1 cellular context compared by ENCODE assay signal in the genomic region with DNA sequence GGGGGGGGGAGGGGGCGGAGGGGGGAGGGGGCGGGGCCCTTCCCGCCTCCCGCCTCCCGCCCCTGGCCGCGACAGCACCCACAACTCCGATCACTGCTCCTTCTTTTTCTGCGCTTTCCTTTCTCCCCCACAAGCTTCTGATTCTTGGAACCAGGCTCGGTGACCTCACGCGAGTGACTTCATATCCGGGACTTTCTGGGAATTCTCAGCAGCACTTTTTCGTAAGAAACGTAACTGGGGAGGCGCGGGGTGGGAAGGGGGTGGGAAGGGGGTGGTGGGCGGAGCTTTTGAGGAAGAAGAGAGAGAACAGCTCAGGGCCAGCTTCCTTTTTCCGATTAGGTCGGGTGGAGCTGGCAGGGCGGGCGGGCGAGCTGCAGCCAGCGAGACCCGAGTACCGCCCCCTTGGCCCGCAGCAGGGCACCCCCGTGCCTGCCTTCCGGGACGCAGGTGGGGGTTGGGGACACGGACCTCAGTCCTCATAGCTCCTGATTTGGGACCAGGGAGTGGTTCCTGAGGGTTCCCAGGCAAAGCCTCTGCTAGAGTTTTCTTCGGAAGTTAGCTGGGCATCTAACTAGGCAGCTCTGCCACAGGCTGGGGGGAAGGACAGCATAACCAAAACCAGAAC.
TF ChIP-seq lines count a peak whose summit lies in the region.

No MANE protein-coding gene starts in this region.

TF ChIP-seq in GM12878, 131 proteins besides CTCF, POLR2A, EP300 and RAD21:
- TF ChIP-seq CREB1 (IDR thresholded peaks at IDR 0.05; ENCODE audit: low read depth) (peak; percentile 82), RUNX3 (IDR thresholded peaks at IDR 0.05; ENCODE audit: low read length) (no peak), GATAD2B (conservative IDR thresholded peaks at IDR 0.05; ENCODE audit: low read depth) (peak; percentile 47; the same call in 1 of the 2 replicates), BHLHE40 (IDR thresholded peaks at IDR 0.05; ENCODE audit: borderline replicate concordance in 1 of 2, low read depth in 2 of 2, low read length in 1 of 2) (peak; percentile 29 to 63; a peak in 2 of 4 replicates), IKZF1 (conservative IDR thresholded peaks at IDR 0.05) (peak; percentile 38; the same call in 1 of the 2 replicates), CBFB (IDR thresholded peaks at IDR 0.05; ENCODE audit: low read depth) (no peak), CHD2 (IDR thresholded peaks at IDR 0.05; ENCODE audit: borderline replicate concordance, low read depth, low read length) (peak; percentile 28; the same call in 1 of the 2 replicates), YY1 (IDR thresholded peaks at IDR 0.05; ENCODE audit: low read depth, low read length) (no peak), TCF3 (IDR thresholded peaks at IDR 0.05; ENCODE audit: borderline replicate concordance, insufficient read depth, low read depth, low read length) (0 out of 2 replicates have a peak, but pooled peaks have one; percentile 19), EGR1 (IDR thresholded peaks at IDR 0.05; ENCODE audit: borderline replicate concordance in 1 of 2, low read depth in 2 of 2, low read length in 2 of 2) (peak in 1 of 2 experiments; percentile 5; a peak in 1 of 3 replicates)
- TF ChIP-seq, protein P1, sequence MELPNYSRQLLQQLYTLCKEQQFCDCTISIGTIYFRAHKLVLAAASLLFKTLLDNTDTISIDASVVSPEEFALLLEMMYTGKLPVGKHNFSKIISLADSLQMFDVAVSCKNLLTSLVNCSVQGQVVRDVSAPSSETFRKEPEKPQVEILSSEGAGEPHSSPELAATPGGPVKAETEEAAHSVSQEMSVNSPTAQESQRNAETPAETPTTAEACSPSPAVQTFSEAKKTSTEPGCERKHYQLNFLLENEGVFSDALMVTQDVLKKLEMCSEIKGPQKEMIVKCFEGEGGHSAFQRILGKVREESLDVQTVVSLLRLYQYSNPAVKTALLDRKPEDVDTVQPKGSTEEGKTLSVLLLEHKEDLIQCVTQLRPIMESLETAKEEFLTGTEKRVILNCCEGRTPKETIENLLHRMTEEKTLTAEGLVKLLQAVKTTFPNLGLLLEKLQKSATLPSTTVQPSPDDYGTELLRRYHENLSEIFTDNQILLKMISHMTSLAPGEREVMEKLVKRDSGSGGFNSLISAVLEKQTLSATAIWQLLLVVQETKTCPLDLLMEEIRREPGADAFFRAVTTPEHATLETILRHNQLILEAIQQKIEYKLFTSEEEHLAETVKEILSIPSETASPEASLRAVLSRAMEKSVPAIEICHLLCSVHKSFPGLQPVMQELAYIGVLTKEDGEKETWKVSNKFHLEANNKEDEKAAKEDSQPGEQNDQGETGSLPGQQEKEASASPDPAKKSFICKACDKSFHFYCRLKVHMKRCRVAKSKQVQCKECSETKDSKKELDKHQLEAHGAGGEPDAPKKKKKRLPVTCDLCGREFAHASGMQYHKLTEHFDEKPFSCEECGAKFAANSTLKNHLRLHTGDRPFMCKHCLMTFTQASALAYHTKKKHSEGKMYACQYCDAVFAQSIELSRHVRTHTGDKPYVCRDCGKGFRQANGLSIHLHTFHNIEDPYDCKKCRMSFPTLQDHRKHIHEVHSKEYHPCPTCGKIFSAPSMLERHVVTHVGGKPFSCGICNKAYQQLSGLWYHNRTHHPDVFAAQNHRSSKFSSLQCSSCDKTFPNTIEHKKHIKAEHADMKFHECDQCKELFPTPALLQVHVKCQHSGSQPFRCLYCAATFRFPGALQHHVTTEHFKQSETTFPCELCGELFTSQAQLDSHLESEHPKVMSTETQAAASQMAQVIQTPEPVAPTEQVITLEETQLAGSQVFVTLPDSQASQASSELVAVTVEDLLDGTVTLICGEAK (IDR thresholded peaks at IDR 0.05; ENCODE audit: borderline replicate concordance), result 0 out of 2 replicates have a peak, but pooled peaks have one; percentile 20
TF ChIP-seq in GM12878: peak in this region for 8.
